Comparison of ENCODE assay signal across 29 cellular contexts in the genomic region with DNA sequence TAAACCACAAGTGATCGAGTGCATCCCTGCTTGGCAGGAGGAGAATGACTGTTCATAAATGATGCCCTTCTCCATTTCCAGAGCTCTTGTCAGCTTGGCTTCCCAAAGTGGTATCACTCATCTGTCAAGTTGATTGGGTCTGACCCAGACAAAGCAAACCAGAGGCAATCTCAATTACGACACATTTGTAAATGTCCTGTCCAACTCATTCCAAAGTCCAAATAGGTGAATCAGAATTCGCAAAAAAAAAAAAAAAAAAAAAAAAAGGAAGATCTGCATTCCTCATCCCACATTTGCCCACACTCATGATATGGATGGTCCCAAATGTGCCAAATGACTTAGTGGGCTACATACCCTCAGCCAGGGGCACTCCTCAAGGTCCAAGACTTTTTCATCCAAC.
"Had no signal": no experiment of that assay in that cellular context is flagged by ENCODE, and none has a peak within 500 bp of the region (broad histone marks: within the 10 kb centered on the region; RNA-seq: fewer than 3 reads in every experiment).

No MANE protein-coding gene starts in this region.

- H3K36me3 ChIP-seq: adrenal gland, brain microvascular endothelial cell, WERI-Rb-1 had no signal

- H3K27me3 ChIP-seq: adrenal gland, brain microvascular endothelial cell, dorsolateral prefrontal cortex had no signal

- DNase-seq: activated CD4-positive, alpha-beta memory T cell treated with anti-CD3 and anti-CD28 coated beads for 36 hours; activated CD4-positive, alpha-beta T cell treated with anti-CD3 and anti-CD28 coated beads for 36 hours; activated CD4-positive, alpha-beta T cell treated with anti-CD3 and anti-CD28 coated beads, Interleukin-2, amount 10 ng/mL, durations not matched to agents 24 days and 14 days; activated CD4-positive, CD25-positive, alpha-beta regulatory T cell; activated CD4-positive, CD25-positive, alpha-beta regulatory T cell treated with anti-CD3 and anti-CD28 coated beads, Interleukin-2, amount 50 U/mL, for 72 hours; activated CD8-positive, alpha-beta memory T cell treated with anti-CD3 and anti-CD28 coated beads, Interleukin-2, amount 10 ng/mL, durations not matched to agents 7 days and 5 days; activated CD8-positive, alpha-beta memory T cell treated with anti-CD3 and anti-CD28 coated beads, Interleukin-2, amount 50 U/mL, for 4 hours; activated CD8-positive, alpha-beta T cell treated with anti-CD3 and anti-CD28 coated beads, Interleukin-2, amount 10 ng/mL, durations not matched to agents 7 days and 5 days; activated effector memory CD4-positive, alpha-beta T cell treated with anti-CD3 and anti-CD28 coated beads, Interleukin-2, amount 50 U/mL, for 16 hours; activated naive CD4-positive, alpha-beta T cell treated with anti-CD3 and anti-CD28 coated beads for 36 hours; activated naive CD8-positive, alpha-beta T cell treated with anti-CD3 and anti-CD28 coated beads for 36 hours; activated naive CD8-positive, alpha-beta T cell treated with anti-CD3 and anti-CD28 coated beads, Interleukin-2, amount 50 U/mL, for 24 hours; activated T-cell treated with anti-CD3 and anti-CD28 coated beads, Interleukin-2, amount 50 U/mL, for 1 hour; activated T-cell treated with anti-CD3 and anti-CD28 coated beads, Interleukin-2, amount 50 U/mL, for 48 hours; adrenal gland; amygdala; aorta; brain microvascular endothelial cell; dorsolateral prefrontal cortex; effector memory CD4-positive, alpha-beta T cell; endodermal cell; foreskin fibroblast; T-helper 1 cell; T-helper 17 cell; T1000; WERI-Rb-1 had no signal

- H3K4me1 ChIP-seq: adrenal gland had no signal

- H3K4me3 ChIP-seq: adrenal gland, coronary artery, dorsolateral prefrontal cortex had no signal

- ATAC-seq: activated CD4-positive, alpha-beta T cell treated with anti-CD3 and anti-CD28 coated beads for 36 hours; activated CD8-positive, alpha-beta memory T cell treated with anti-CD3 and anti-CD28 coated beads, Interleukin-2, amount 10 ng/mL, durations not matched to agents 7 days and 5 days; activated CD8-positive, alpha-beta T cell treated with anti-CD3 and anti-CD28 coated beads, Interleukin-2, amount 10 ng/mL, durations not matched to agents 7 days and 5 days; activated naive CD8-positive, alpha-beta T cell treated with anti-CD3 and anti-CD28 coated beads, Interleukin-2, amount 50 U/mL, for 24 hours; esophagus mucosa; T-helper 17 cell had no signal

- FAIRE-seq: frontal cortex had no signal

- H3K9me3 ChIP-seq: adrenal gland had no signal

- H3K27ac ChIP-seq: adrenal gland, brain microvascular endothelial cell, coronary artery, WERI-Rb-1 had no signal
